In the genomic region with DNA sequence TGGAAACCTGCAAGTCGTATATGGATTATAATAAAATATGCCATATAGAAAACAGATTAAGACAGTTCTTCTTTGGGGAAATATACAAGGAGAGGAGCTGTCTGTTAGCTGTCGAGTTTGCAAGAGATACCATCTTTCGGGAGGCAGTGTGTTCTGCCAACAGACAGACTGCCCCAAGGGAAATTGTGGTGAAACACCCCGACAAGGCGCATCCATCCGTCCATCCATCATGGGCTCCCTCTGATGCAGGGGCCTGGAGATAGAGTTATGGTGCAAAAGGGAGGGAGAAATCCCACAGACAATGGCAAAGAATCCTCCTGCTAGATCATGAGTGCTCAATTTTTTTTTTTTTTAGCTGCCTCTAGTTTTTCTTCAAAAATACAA, we compare ENCODE assay signal across 1 cellular context.
TF ChIP-seq lines count a peak whose summit lies in the region.

No MANE protein-coding gene starts in this region.

TF ChIP-seq in SK-N-SH, 30 proteins besides CTCF, POLR2A, EP300 and RAD21 (continued from another document):
- TF ChIP-seq, protein P1, sequence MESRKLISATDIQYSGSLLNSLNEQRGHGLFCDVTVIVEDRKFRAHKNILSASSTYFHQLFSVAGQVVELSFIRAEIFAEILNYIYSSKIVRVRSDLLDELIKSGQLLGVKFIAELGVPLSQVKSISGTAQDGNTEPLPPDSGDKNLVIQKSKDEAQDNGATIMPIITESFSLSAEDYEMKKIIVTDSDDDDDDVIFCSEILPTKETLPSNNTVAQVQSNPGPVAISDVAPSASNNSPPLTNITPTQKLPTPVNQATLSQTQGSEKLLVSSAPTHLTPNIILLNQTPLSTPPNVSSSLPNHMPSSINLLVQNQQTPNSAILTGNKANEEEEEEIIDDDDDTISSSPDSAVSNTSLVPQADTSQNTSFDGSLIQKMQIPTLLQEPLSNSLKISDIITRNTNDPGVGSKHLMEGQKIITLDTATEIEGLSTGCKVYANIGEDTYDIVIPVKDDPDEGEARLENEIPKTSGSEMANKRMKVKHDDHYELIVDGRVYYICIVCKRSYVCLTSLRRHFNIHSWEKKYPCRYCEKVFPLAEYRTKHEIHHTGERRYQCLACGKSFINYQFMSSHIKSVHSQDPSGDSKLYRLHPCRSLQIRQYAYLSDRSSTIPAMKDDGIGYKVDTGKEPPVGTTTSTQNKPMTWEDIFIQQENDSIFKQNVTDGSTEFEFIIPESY (IDR thresholded peaks at IDR 0.05; ENCODE audit: borderline replicate concordance, low read depth): no peak
- TF ChIP-seq TEAD4 (IDR thresholded peaks at IDR 0.05; ENCODE audit: borderline replicate concordance, insufficient read depth) (no peak), MXI1 (IDR thresholded peaks at IDR 0.05; ENCODE audit: low read depth, low read length) (0 out of 2 replicates have a peak, but pooled peaks have one; percentile 56), TCF12 (IDR thresholded peaks at IDR 0.05) (peak; percentile 53), TAF1 (IDR thresholded peaks at IDR 0.05; ENCODE audit: borderline replicate concordance, low read depth, low read length) (no peak), FOXM1 (IDR thresholded peaks at IDR 0.05; ENCODE audit: low read depth) (no peak), FOXJ3 (CRISPR knock-in tag; IDR thresholded peaks at IDR 0.05) (peak; percentile 76), GATA2 (CRISPR knock-in tag; IDR thresholded peaks at IDR 0.05) (peak; percentile 93), USF1 (IDR thresholded peaks at IDR 0.05; ENCODE audit: borderline replicate concordance, low read depth) (no peak), RXRA (IDR thresholded peaks at IDR 0.05; ENCODE audit: borderline replicate concordance, low read depth) (no peak), PBX3 (IDR thresholded peaks at IDR 0.05) (peak; percentile 82), JUND (IDR thresholded peaks at IDR 0.05) (no peak), YY1 (IDR thresholded peaks at IDR 0.05; ENCODE audit: low read depth) (no peak), FOSL2 (IDR thresholded peaks at IDR 0.05; ENCODE audit: borderline replicate concordance, low read depth) (no peak), POLR2AphosphoS5 (IDR thresholded peaks at IDR 0.05; ENCODE audit: low read depth, low read length) (no peak), GABPA (IDR thresholded peaks at IDR 0.05; ENCODE audit: low read depth) (no peak)
- TF ChIP-seq, protein P2, sequence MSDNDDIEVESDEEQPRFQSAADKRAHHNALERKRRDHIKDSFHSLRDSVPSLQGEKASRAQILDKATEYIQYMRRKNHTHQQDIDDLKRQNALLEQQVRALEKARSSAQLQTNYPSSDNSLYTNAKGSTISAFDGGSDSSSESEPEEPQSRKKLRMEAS (IDR thresholded peaks at IDR 0.05; ENCODE audit: low read depth): no peak
- TF ChIP-seq, protein P3, sequence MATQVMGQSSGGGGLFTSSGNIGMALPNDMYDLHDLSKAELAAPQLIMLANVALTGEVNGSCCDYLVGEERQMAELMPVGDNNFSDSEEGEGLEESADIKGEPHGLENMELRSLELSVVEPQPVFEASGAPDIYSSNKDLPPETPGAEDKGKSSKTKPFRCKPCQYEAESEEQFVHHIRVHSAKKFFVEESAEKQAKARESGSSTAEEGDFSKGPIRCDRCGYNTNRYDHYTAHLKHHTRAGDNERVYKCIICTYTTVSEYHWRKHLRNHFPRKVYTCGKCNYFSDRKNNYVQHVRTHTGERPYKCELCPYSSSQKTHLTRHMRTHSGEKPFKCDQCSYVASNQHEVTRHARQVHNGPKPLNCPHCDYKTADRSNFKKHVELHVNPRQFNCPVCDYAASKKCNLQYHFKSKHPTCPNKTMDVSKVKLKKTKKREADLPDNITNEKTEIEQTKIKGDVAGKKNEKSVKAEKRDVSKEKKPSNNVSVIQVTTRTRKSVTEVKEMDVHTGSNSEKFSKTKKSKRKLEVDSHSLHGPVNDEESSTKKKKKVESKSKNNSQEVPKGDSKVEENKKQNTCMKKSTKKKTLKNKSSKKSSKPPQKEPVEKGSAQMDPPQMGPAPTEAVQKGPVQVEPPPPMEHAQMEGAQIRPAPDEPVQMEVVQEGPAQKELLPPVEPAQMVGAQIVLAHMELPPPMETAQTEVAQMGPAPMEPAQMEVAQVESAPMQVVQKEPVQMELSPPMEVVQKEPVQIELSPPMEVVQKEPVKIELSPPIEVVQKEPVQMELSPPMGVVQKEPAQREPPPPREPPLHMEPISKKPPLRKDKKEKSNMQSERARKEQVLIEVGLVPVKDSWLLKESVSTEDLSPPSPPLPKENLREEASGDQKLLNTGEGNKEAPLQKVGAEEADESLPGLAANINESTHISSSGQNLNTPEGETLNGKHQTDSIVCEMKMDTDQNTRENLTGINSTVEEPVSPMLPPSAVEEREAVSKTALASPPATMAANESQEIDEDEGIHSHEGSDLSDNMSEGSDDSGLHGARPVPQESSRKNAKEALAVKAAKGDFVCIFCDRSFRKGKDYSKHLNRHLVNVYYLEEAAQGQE (IDR thresholded peaks at IDR 0.05; ENCODE audit: low read depth, low read length): no peak
